In the genomic region with DNA sequence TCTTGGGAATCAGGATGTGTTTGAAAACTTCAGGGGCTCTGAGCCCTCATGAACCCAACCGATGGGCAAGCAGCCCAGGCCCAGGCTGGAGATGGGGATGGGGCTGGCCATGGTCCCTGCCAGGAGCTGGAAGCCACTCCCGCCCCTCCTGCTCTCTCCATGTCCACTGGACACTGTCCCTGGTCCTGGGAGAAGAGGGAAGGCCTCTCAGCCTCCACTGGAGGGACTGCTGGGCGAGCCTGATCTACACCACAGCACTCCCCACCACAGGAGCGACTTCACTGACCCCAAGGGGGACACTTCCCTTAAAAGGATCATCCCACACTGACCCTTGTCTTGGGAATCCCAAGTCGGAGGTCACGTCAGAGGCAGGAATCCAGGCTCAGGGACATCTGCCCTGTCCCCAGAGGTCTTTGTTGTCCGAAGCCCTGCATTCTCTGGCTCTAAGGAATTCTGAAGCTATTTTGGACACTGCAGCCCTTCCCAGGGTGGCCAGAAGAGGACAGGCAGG, we compare ENCODE assay signal across 20 cellular contexts. TPM values are rescaled to one million over a fixed set of nuclear protein-coding genes. Genes with fewer than 3 reads are reported as not detected.
DNase-seq lines count a peak whose midpoint lies in the region; ATAC-seq and TF ChIP-seq lines count a peak whose summit lies in the region.
"Had no signal": no experiment of that assay in that cellular context is flagged by ENCODE, and none has a peak within 500 bp of the region (broad histone marks: within the 10 kb centered on the region; RNA-seq: fewer than 3 reads in every experiment).

No MANE protein-coding gene starts in this region.

- no peak overlapping the region for H3K27ac ChIP-seq in BLaER1 treated with 17β-estradiol and CSF1 and Interleukin-3, amounts not matched to agents 10 nM and 100 nM
- H3K27ac ChIP-seq: SK-N-MC, thoracic aorta had no signal

- H3K4me3 ChIP-seq in BLaER1 treated with 17β-estradiol and CSF1 and Interleukin-3, amounts not matched to agents 10 nM and 100 nM = no peak overlapping the region
- H3K4me3 ChIP-seq: SK-N-MC, thoracic aorta had no signal

- no peaks in the 10 kb centered on the region for H3K36me3 Mint-ChIP-seq in chondrocyte (ENCODE audit: low read depth)
- H3K36me3 Mint-ChIP-seq in activated CD8-positive, alpha-beta T cell treated with anti-CD3 and anti-CD28 coated beads, Interleukin-2, amount 10 ng/mL, durations not matched to agents 7 days and 5 days (ENCODE audit: low read depth) = no peaks in the 10 kb centered on the region
- no peaks in the 10 kb centered on the region for H3K36me3 Mint-ChIP-seq in T-helper 2 cell treated with Interferon-gamma antibody and Interleukin-4, amounts not matched to agents 5 μg/mL and 100 μg/mL, for 36 hours (ENCODE audit: low read depth)
- H3K36me3 Mint-ChIP-seq: activated CD4-positive, alpha-beta memory T cell treated with anti-CD3 and anti-CD28 coated beads for 36 hours; naive thymus-derived CD8-positive, alpha-beta T cell had no signal

- H4K20me1 ChIP-seq in BLaER1 treated with 17β-estradiol and CSF1 and Interleukin-3, amounts not matched to agents 10 nM and 100 nM = peaks cover 0 to 9% (median 0%) of the 10 kb centered on the region in 11 experiments; a peak in 5 of 22 replicates

- no peak overlapping the region for H3K9ac ChIP-seq in BLaER1 treated with 17β-estradiol and CSF1 and Interleukin-3, amounts not matched to agents 10 nM and 100 nM

- ATAC-seq in activated CD8-positive, alpha-beta T cell treated with anti-CD3 and anti-CD28 coated beads, Interleukin-2, amount 10 ng/mL, durations not matched to agents 7 days and 5 days = no peak
- ATAC-seq: left lobe of liver; naive thymus-derived CD8-positive, alpha-beta T cell had no signal

- no peaks in the 10 kb centered on the region for H3K27me3 Mint-ChIP-seq in chondrocyte (ENCODE audit: low read depth)
- no peaks in the 10 kb centered on the region for H3K27me3 Mint-ChIP-seq in activated CD8-positive, alpha-beta T cell treated with anti-CD3 and anti-CD28 coated beads, Interleukin-2, amount 10 ng/mL, durations not matched to agents 7 days and 5 days (ENCODE audit: low read depth)
- peaks cover 1% of the 10 kb centered on the region for H3K27me3 Mint-ChIP-seq in T-helper 2 cell treated with Interferon-gamma antibody and Interleukin-4, amounts not matched to agents 5 μg/mL and 100 μg/mL, for 36 hours (ENCODE audit: low read depth)

- POLR2A ChIA-PET in activated CD8-positive, alpha-beta T cell treated with anti-CD3 and anti-CD28 coated beads, Interleukin-2, amount 10 ng/mL, durations not matched to agents 7 days and 5 days (lab: Charles Lee) = no interaction called here

- DNase-seq in chondrocyte (ENCODE audit: low spot score) (peak; percentile 63), hepatic stellate cell (ENCODE audit: low spot score) (peak; percentile 42), posterior vena cava (ENCODE audit: low spot score) (peak; percentile 75), midbrain (lab: John Stamatoyannopoulos, UW) (no peak), ureter (ENCODE audit: low spot score) (no peak)
- DNase-seq in activated CD8-positive, alpha-beta T cell treated with anti-CD3 and anti-CD28 coated beads, Interleukin-2, amount 10 ng/mL, durations not matched to agents 7 days and 5 days = no peak
- DNase-seq in T-helper 2 cell treated with Interferon-gamma antibody and Interleukin-4, amounts not matched to agents 5 μg/mL and 100 μg/mL, for 36 hours (ENCODE audit: low spot score) = no peak
- DNase-seq: activated CD4-positive, alpha-beta memory T cell treated with anti-CD3 and anti-CD28 coated beads for 36 hours; EL; hypothalamus; NCI-H1694 treated with DMSO at 0.1 percent for 48 hours; retina; stimulated activated CD4-positive, alpha-beta T cell treated with anti-CD3 and anti-CD28 coated beads, Interleukin-2, amount 100 ng/mL, for 48 hours; stimulated activated CD8-positive, alpha-beta memory T cell treated with anti-CD3 and anti-CD28 coated beads, Interleukin-4, amount 100 ng/mL, for 48 hours had no signal

- H3K4me1 Mint-ChIP-seq in chondrocyte (ENCODE audit: low read depth) = peaks cover 15% of the 10 kb centered on the region
- no peaks in the 10 kb centered on the region for H3K4me1 Mint-ChIP-seq in activated CD8-positive, alpha-beta T cell treated with anti-CD3 and anti-CD28 coated beads, Interleukin-2, amount 10 ng/mL, durations not matched to agents 7 days and 5 days (ENCODE audit: low read depth)
- H3K4me1 Mint-ChIP-seq in T-helper 2 cell treated with Interferon-gamma antibody and Interleukin-4, amounts not matched to agents 5 μg/mL and 100 μg/mL, for 36 hours (ENCODE audit: low read depth) = no peaks in the 10 kb centered on the region

- peaks cover 0 to 45% (median 31%) of the 10 kb centered on the region in 10 experiments; a peak in 19 of 20 replicates for H3K4me1 ChIP-seq in BLaER1 treated with 17β-estradiol and CSF1 and Interleukin-3, amounts not matched to agents 10 nM and 100 nM

- CTCF ChIA-PET in activated CD8-positive, alpha-beta T cell treated with anti-CD3 and anti-CD28 coated beads, Interleukin-2, amount 10 ng/mL, durations not matched to agents 7 days and 5 days (lab: Charles Lee) = no interaction called here

- TF ChIP-seq CTCF in chondrocyte (IDR thresholded peaks at IDR 0.05) = no peak

- peak overlapping the region in 6 of 11 experiments; percentile 42 to 77 (median 69); a peak in 9 of 22 replicates for H3K4me2 ChIP-seq in BLaER1 treated with 17β-estradiol and CSF1 and Interleukin-3, amounts not matched to agents 10 nM and 100 nM

- intact Hi-C loops in posterior vena cava (cut with DNase I) = no loop called here

- H3K27ac Mint-ChIP-seq in chondrocyte (ENCODE audit: unreplicated experiment) = no peak overlapping the region
- H3K27ac Mint-ChIP-seq in activated CD8-positive, alpha-beta T cell treated with anti-CD3 and anti-CD28 coated beads, Interleukin-2, amount 10 ng/mL, durations not matched to agents 7 days and 5 days = no peak overlapping the region
- H3K27ac Mint-ChIP-seq in T-helper 2 cell treated with Interferon-gamma antibody and Interleukin-4, amounts not matched to agents 5 μg/mL and 100 μg/mL, for 36 hours = no peak overlapping the region
- H3K27ac Mint-ChIP-seq: activated CD4-positive, alpha-beta memory T cell treated with anti-CD3 and anti-CD28 coated beads for 36 hours; activated T-helper 1 cell treated with anti-CD3 and anti-CD28 coated beads, Interleukin-12 subunit alpha, Interleukin-12 subunit beta, Interleukin-2, Interleukin-4 antibody, amounts not matched to agents 30 ng/mL and 10 ng/mL and 1 ng/mL, durations not matched to agents 14 hours and 24 hours and 36 hours had no signal

- no peaks in the 10 kb centered on the region for H3K9me3 ChIP-seq in BLaER1 treated with 17β-estradiol and CSF1 and Interleukin-3, amounts not matched to agents 10 nM and 100 nM (replicated peaks in 1 of 11)
- H3K9me3 ChIP-seq: thoracic aorta had no signal

- H3K27me3 ChIP-seq in BLaER1 treated with 17β-estradiol and CSF1 and Interleukin-3, amounts not matched to agents 10 nM and 100 nM = peaks cover 16 to 47% (median 28%) of the 10 kb centered on the region in 11 experiments; a peak in 19 of 22 replicates

- no peaks in the 10 kb centered on the region for H3K36me3 ChIP-seq in BLaER1 treated with 17β-estradiol and CSF1 and Interleukin-3, amounts not matched to agents 10 nM and 100 nM
- H3K36me3 ChIP-seq: thoracic aorta had no signal

- no peak overlapping the region for H3K4me3 Mint-ChIP-seq in chondrocyte (ENCODE audit: unreplicated experiment)
- no peak overlapping the region for H3K4me3 Mint-ChIP-seq in activated CD8-positive, alpha-beta T cell treated with anti-CD3 and anti-CD28 coated beads, Interleukin-2, amount 10 ng/mL, durations not matched to agents 7 days and 5 days
- H3K4me3 Mint-ChIP-seq in T-helper 2 cell treated with Interferon-gamma antibody and Interleukin-4, amounts not matched to agents 5 μg/mL and 100 μg/mL, for 36 hours = no peak overlapping the region
- H3K4me3 Mint-ChIP-seq: activated CD4-positive, alpha-beta memory T cell treated with anti-CD3 and anti-CD28 coated beads for 36 hours; activated T-helper 1 cell treated with anti-CD3 and anti-CD28 coated beads, Interleukin-12 subunit alpha, Interleukin-12 subunit beta, Interleukin-2, Interleukin-4 antibody, amounts not matched to agents 30 ng/mL and 10 ng/mL and 1 ng/mL, durations not matched to agents 14 hours and 24 hours and 36 hours; naive thymus-derived CD8-positive, alpha-beta T cell had no signal

- H3K9me3 Mint-ChIP-seq in chondrocyte (ENCODE audit: low read depth) = no peaks in the 10 kb centered on the region
- no peaks in the 10 kb centered on the region for H3K9me3 Mint-ChIP-seq in activated CD8-positive, alpha-beta T cell treated with anti-CD3 and anti-CD28 coated beads, Interleukin-2, amount 10 ng/mL, durations not matched to agents 7 days and 5 days (ENCODE audit: insufficient read depth)
- H3K9me3 Mint-ChIP-seq in T-helper 2 cell treated with Interferon-gamma antibody and Interleukin-4, amounts not matched to agents 5 μg/mL and 100 μg/mL, for 36 hours = no peaks in the 10 kb centered on the region
- H3K9me3 Mint-ChIP-seq: activated CD4-positive, alpha-beta memory T cell treated with anti-CD3 and anti-CD28 coated beads for 36 hours; activated T-helper 1 cell treated with anti-CD3 and anti-CD28 coated beads, Interleukin-12 subunit alpha, Interleukin-12 subunit beta, Interleukin-2, Interleukin-4 antibody, amounts not matched to agents 30 ng/mL and 10 ng/mL and 1 ng/mL, durations not matched to agents 14 hours and 24 hours and 36 hours; naive thymus-derived CD8-positive, alpha-beta T cell had no signal

RNA-seq across cellular contexts. Expression of gene COL18A1, which starts 16.9 kb away (rescaled TPM):
- total RNA-seq in chondrocyte = 322 to 628 TPM (median 616 TPM) in 3 replicates
- total RNA-seq in posterior vena cava = 100 to 1,000 TPM; 117 to 133 TPM
- total RNA-seq in activated CD8-positive, alpha-beta T cell treated with anti-CD3 and anti-CD28 coated beads, Interleukin-2, amount 10 ng/mL, durations not matched to agents 7 days and 5 days = 10 to 100 TPM; 24.1 to 28.7 TPM
- total RNA-seq in ureter = 90.4 TPM

Comparison
In these comparisons a context has a peak if more than half of its experiments do, and no peak if none do; other contexts are left out.
1. DNase-seq: peak in chondrocyte (single experiment), hepatic stellate cell (single experiment) and posterior vena cava (single experiment); none in activated CD8-positive, alpha-beta T cell treated with anti-CD3 and anti-CD28 coated beads, Interleukin-2, amount 10 ng/mL, durations not matched to agents 7 days and 5 days (single experiment), midbrain (single experiment), T-helper 2 cell treated with Interferon-gamma antibody and Interleukin-4, amounts not matched to agents 5 μg/mL and 100 μg/mL, for 36 hours (single experiment) and ureter (single experiment).